Comparison of ENCODE assay signal across 25 cellular contexts in genomic region chr6:90247262-90247661, GRCh38. TPM values are rescaled to one million over a fixed set of nuclear protein-coding genes. Genes with fewer than 3 reads are reported as not detected.
DNase-seq lines count a peak whose midpoint lies in the region; ATAC-seq and TF ChIP-seq lines count a peak whose summit lies in the region.
"Had no signal": no experiment of that assay in that cellular context is flagged by ENCODE, and none has a peak within 500 bp of the region (broad histone marks: within the 10 kb centered on the region; RNA-seq: fewer than 3 reads in every experiment).

No MANE protein-coding gene starts in this region.

- peak overlapping the region; percentile 70 for H3K27ac Mint-ChIP-seq in activated naive CD4-positive, alpha-beta T cell treated with anti-CD3 and anti-CD28 coated beads for 36 hours
- H3K27ac Mint-ChIP-seq in activated T-helper 17 cell treated with anti-CD3 and anti-CD28 coated beads, Interleukin-2, amount 50 U/mL, for 72 hours = peak overlapping the region; percentile 85
- peak overlapping the region in 8 of 10 donors; percentile 38 to 84 (median 70) for H3K27ac Mint-ChIP-seq in naive thymus-derived CD8-positive, alpha-beta T cell
- H3K27ac Mint-ChIP-seq: CD8-positive, alpha-beta memory T cell had no signal

- H3K27ac ChIP-seq in HEK293 (ENCODE audit: extremely low read depth, low read depth, low read length) = no peak overlapping the region
- H3K27ac ChIP-seq: A549, C4-2B, SJCRH30 had no signal

- ATAC-seq in activated T-helper 17 cell treated with anti-CD3 and anti-CD28 coated beads, Interleukin-2, amount 50 U/mL, for 72 hours (replicated peaks) = no peak
- ATAC-seq in naive thymus-derived CD8-positive, alpha-beta T cell = no peak
- ATAC-seq: A549, PC-3, Right ventricle myocardium inferior, SK-N-SH treated with all-trans-retinoic acid at 6 μM for 48 hours had no signal

- no peaks in the 10 kb centered on the region for H3K4me1 ChIP-seq in HEK293 (ENCODE audit: control insufficient read depth, insufficient read depth, low read length)
- H3K4me1 ChIP-seq: A549, SJCRH30 had no signal

- no peak overlapping the region for H3K4me3 ChIP-seq in HEK293 (ENCODE audit: low read depth, low read length)
- H3K4me3 ChIP-seq: A549, SJCRH30 had no signal

- no peak overlapping the region for H3K4me3 Mint-ChIP-seq in activated naive CD4-positive, alpha-beta T cell treated with anti-CD3 and anti-CD28 coated beads for 36 hours
- no peak overlapping the region for H3K4me3 Mint-ChIP-seq in activated T-helper 17 cell treated with anti-CD3 and anti-CD28 coated beads, Interleukin-2, amount 50 U/mL, for 72 hours
- no peak overlapping the region for H3K4me3 Mint-ChIP-seq in naive thymus-derived CD8-positive, alpha-beta T cell
- H3K4me3 Mint-ChIP-seq: CD8-positive, alpha-beta memory T cell had no signal

- POLR2A ChIA-PET in HEK293 (lab: Yijun Ruan, JAX) = interaction anchor here (0.6 kb wide), 1 partner anchor 898 kb away, joined by 3 read pairs; no protein-coding TSS in a partner anchor
- POLR2A ChIA-PET in naive thymus-derived CD8-positive, alpha-beta T cell (lab: Charles Lee) = interaction anchor here (0.8 to 1.3 kb wide), 2 partner anchors 35 to 41 kb away, joined by 3 read pairs; no protein-coding TSS in a partner anchor

- no peak for TF ChIP-seq CTCF in HEK293 (tag by site-specific recombination; IDR thresholded peaks at IDR 0.05)

- peaks cover 84% of the 10 kb centered on the region for H3K4me1 Mint-ChIP-seq in activated naive CD4-positive, alpha-beta T cell treated with anti-CD3 and anti-CD28 coated beads for 36 hours (ENCODE audit: low read depth)
- H3K4me1 Mint-ChIP-seq in activated T-helper 17 cell treated with anti-CD3 and anti-CD28 coated beads, Interleukin-2, amount 50 U/mL, for 72 hours = peaks cover 30% of the 10 kb centered on the region
- H3K4me1 Mint-ChIP-seq in naive thymus-derived CD8-positive, alpha-beta T cell = peaks cover 24 to 72% (median 51%) of the 10 kb centered on the region in 4 donors

- no peaks in the 10 kb centered on the region for H3K9me3 ChIP-seq in HEK293 (ENCODE audit: control insufficient read depth, insufficient read depth, low read depth, low read length)
- H3K9me3 ChIP-seq: A549, SJCRH30 had no signal

- no peak for DNase-seq in activated naive CD4-positive, alpha-beta T cell treated with anti-CD3 and anti-CD28 coated beads for 36 hours
- no peak for DNase-seq in activated naive CD4-positive, alpha-beta T cell treated with anti-CD3 and anti-CD28 coated beads, Interleukin-2, amount 50 U/mL, for 16 hours
- DNase-seq in naive thymus-derived CD8-positive, alpha-beta T cell = no peak
- DNase-seq in NCI-H1436 treated with DMSO at 0.1 percent for 48 hours (lab: John Stamatoyannopoulos, UW) (no peak), NCI-H1930 (lab: John Stamatoyannopoulos, UW) (no peak)
- DNase-seq: AML-193; CD8-positive, alpha-beta memory T cell; DMS79 treated with DMSO at 0.1 percent for 48 hours; GF-D8; HCEC 1CT; Karpas-422; NCI-H1092; NCI-H1436; NCI-H187 treated with DMSO at 0.1 percent for 48 hours; NCI-H2107; NCI-H748 treated with DMSO at 0.1 percent for 48 hours; PC-3; SJCRH30 had no signal

- H3K27me3 Mint-ChIP-seq in activated naive CD4-positive, alpha-beta T cell treated with anti-CD3 and anti-CD28 coated beads for 36 hours (ENCODE audit: low read depth) = no peaks in the 10 kb centered on the region
- H3K27me3 Mint-ChIP-seq in activated T-helper 17 cell treated with anti-CD3 and anti-CD28 coated beads, Interleukin-2, amount 50 U/mL, for 72 hours = no peaks in the 10 kb centered on the region
- no peaks in the 10 kb centered on the region for H3K27me3 Mint-ChIP-seq in naive thymus-derived CD8-positive, alpha-beta T cell

- peaks cover 1% of the 10 kb centered on the region for H3K9me3 Mint-ChIP-seq in activated naive CD4-positive, alpha-beta T cell treated with anti-CD3 and anti-CD28 coated beads for 36 hours
- no peaks in the 10 kb centered on the region for H3K9me3 Mint-ChIP-seq in activated T-helper 17 cell treated with anti-CD3 and anti-CD28 coated beads, Interleukin-2, amount 50 U/mL, for 72 hours
- no peaks in the 10 kb centered on the region for H3K9me3 Mint-ChIP-seq in naive thymus-derived CD8-positive, alpha-beta T cell
- H3K9me3 Mint-ChIP-seq: CD8-positive, alpha-beta memory T cell had no signal

- H3K36me3 Mint-ChIP-seq in activated naive CD4-positive, alpha-beta T cell treated with anti-CD3 and anti-CD28 coated beads for 36 hours (ENCODE audit: low read depth) = peaks cover 50% of the 10 kb centered on the region
- H3K36me3 Mint-ChIP-seq in activated T-helper 17 cell treated with anti-CD3 and anti-CD28 coated beads, Interleukin-2, amount 50 U/mL, for 72 hours (ENCODE audit: low read depth) = peaks cover 44% of the 10 kb centered on the region
- peaks cover 18 to 69% (median 54%) of the 10 kb centered on the region in 3 donors for H3K36me3 Mint-ChIP-seq in naive thymus-derived CD8-positive, alpha-beta T cell

- CTCF ChIA-PET in activated naive CD4-positive, alpha-beta T cell treated with anti-CD3 and anti-CD28 coated beads for 36 hours (lab: Charles Lee) = interaction anchor here (0.6 to 1.0 kb wide), 6 partner anchors 24 to 254 kb away, joined by 3 to 4 read pairs (median 3); no protein-coding TSS in a partner anchor
- CTCF ChIA-PET in HEK293 (lab: Yijun Ruan, JAX) = interaction anchor here (0.7 to 1.0 kb wide), 3 partner anchors 8 to 393 kb away, joined by 3 to 5 read pairs (median 4); no protein-coding TSS in a partner anchor

- no peaks in the 10 kb centered on the region; a peak in 1 of 3 replicates for H3K36me3 ChIP-seq in HEK293 (ENCODE audit: control insufficient read depth in 2 of 2, insufficient read depth in 1 of 2, low read length in 2 of 2)

- intact Hi-C loops in activated naive CD4-positive, alpha-beta T cell treated with anti-CD3 and anti-CD28 coated beads for 36 hours (cut with micrococcal nuclease) = no loop called here

TF ChIP-seq in HEK293, 187 proteins besides CTCF, POLR2A, EP300 and RAD21:
- TF ChIP-seq ZNF121 (tag by site-specific recombination; IDR thresholded peaks at IDR 0.05) = peak; percentile 79
- no peak for TF ChIP-seq GFI1B (tag by site-specific recombination; IDR thresholded peaks at IDR 0.05)

RNA-seq across cellular contexts. Expression of gene BACH2, which starts 49.4 kb away (rescaled TPM):
- total RNA-seq in activated naive CD4-positive, alpha-beta T cell treated with anti-CD3 and anti-CD28 coated beads for 36 hours = 10 to 100 TPM; 75.1 to 77.9 TPM
- 10 to 100 TPM in 1 of 2 donors, 1 to 10 TPM in 1; 3.0 to 22.9 TPM for total RNA-seq in activated T-helper 17 cell treated with anti-CD3 and anti-CD28 coated beads, Interleukin-2, amount 50 U/mL, for 72 hours
- 100 to 1,000 TPM; 116 to 126 TPM for total RNA-seq in naive thymus-derived CD8-positive, alpha-beta T cell
- polyA plus RNA-seq in naive thymus-derived CD8-positive, alpha-beta T cell = 10 to 100 TPM; 17.5 to 29.3 (median 21.7) TPM
- total RNA-seq: HT-29 had no signal
